23 cellular contexts compared by ENCODE assay signal in genomic region chr14:100578552-100578951, GRCh38. TPM values are rescaled to one million over a fixed set of nuclear protein-coding genes. Genes with fewer than 3 reads are reported as not detected.
DNase-seq lines count a peak whose midpoint lies in the region; ATAC-seq and TF ChIP-seq lines count a peak whose summit lies in the region.
"Had no signal": no experiment of that assay in that cellular context is flagged by ENCODE, and none has a peak within 500 bp of the region (broad histone marks: within the 10 kb centered on the region; RNA-seq: fewer than 3 reads in every experiment).

No MANE protein-coding gene starts in this region.

- H3K27me3 ChIP-seq in H7 (ENCODE audit: control insufficient read depth, insufficient read depth, low read length) (no peaks in the 10 kb centered on the region; the same call in 1 of the 2 replicates), tibial artery (peaks cover 0 to 14% of the 10 kb centered on the region in 2 donors)

- DNase-seq in AG10803 (ENCODE audit: low read depth) (peak; percentile 8), H7 (peak; percentile 27), OCI-M1 (lab: John Stamatoyannopoulos, UW) (peak; percentile 3), epithelial cell of esophagus (ENCODE audit: low read depth) (peak; percentile 44), tibial artery (no peak), HuH-7 (ENCODE audit: low spot score) (no peak), GM10266 (ENCODE audit: extremely low spot score) (no peak)
- DNase-seq: activated CD4-positive, alpha-beta T cell treated with anti-CD3 and anti-CD28 coated beads, Interleukin-2, amount 50 U/mL, for 4 hours; activated effector memory CD4-positive, alpha-beta T cell treated with Interleukin-2 at 50 U/mL for 16 hours; mesendoderm; NCI-H187; NCI-H526; occipital lobe; substantia nigra had no signal

- H3K4me1 ChIP-seq in tibial artery = no peaks in the 10 kb centered on the region
- H3K4me1 ChIP-seq: A549, heart right ventricle had no signal

- intact Hi-C loops in tibial artery (cut with DNase I; ENCODE audit: low total_unique reads) = no loop called here

- H3K4me3 ChIP-seq in AG10803 (ENCODE audit: low read length) (no peak overlapping the region), H7 (ENCODE audit: insufficient read depth, low read depth, low read length) (no peak overlapping the region), epithelial cell of esophagus (ENCODE audit: low read length) (no peak overlapping the region), tibial artery (no peak overlapping the region)
- H3K4me3 ChIP-seq: A549, GM12878, heart right ventricle, SK-N-MC, skin epidermis had no signal

- TF ChIP-seq CTCF in AG10803 (conservative IDR thresholded peaks at IDR 0.05; ENCODE audit: low read length) (no peak), epithelial cell of esophagus (IDR thresholded peaks at IDR 0.05; ENCODE audit: insufficient read depth, low read depth, low read length, missing control alignments) (no peak), tibial artery (IDR thresholded peaks at IDR 0.05) (no peak), GM10266 (IDR thresholded peaks at IDR 0.05; ENCODE audit: control insufficient read depth, insufficient read depth, low read depth, missing control alignments) (no peak)

- no peak for ATAC-seq in GM18498 (IDR thresholded peaks at IDR 0.05; ENCODE audit: unreplicated experiment)
- ATAC-seq: A549, GM12878, heart right ventricle, left colon had no signal

- H3K27ac ChIP-seq in tibial artery = no peak overlapping the region
- H3K27ac ChIP-seq: heart right ventricle, SK-N-MC, skin epidermis had no signal

- H3K9me3 ChIP-seq in tibial artery = no peaks in the 10 kb centered on the region
- H3K9me3 ChIP-seq: A549 had no signal

- H3K36me3 ChIP-seq in H7 (replicated peaks; ENCODE audit: control insufficient read depth, insufficient read depth, low read length) = no peaks in the 10 kb centered on the region
- H3K36me3 ChIP-seq in tibial artery = no peaks in the 10 kb centered on the region
- H3K36me3 ChIP-seq: heart right ventricle had no signal

RNA-seq across cellular contexts. Expression of gene BEGAIN, which starts 8.7 kb away (rescaled TPM):
- 1.3 and 3.3 TPM in 2 replicates for total RNA-seq in H7 (2014; rRNA removed; shearing (Covaris generic))
- total RNA-seq: B cell, RPMI7951 had no signal

Comparison
In these comparisons a context has a peak if more than half of its experiments do, and no peak if none do; other contexts are left out.
1. DNase-seq: peak in AG10803 (single experiment), H7 (single experiment), OCI-M1 (single experiment) and epithelial cell of esophagus (single experiment); none in tibial artery (0 of 2), HuH-7 (single experiment) and GM10266 (single experiment).